In the genomic region with DNA sequence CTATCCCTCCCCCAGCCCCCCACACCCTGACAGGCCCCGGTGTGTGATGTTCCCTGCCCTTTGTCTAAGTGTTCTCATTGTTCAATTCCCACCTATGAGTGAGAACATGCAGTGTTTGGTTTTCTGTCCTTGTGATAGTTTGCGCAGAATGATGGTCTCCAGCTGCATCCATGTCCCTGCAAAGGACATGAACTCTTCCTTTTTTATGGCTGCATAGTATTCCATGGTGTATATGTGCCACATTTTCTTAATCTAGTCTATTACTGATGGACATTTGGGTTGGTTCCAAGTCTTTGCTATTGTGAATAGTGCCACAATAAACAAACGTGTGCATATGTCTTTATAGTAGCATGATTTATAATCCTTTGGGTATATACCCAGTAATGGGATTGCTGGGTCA, we compare ENCODE assay signal across 13 cellular contexts. TPM values are rescaled to one million over a fixed set of nuclear protein-coding genes. Genes with fewer than 3 reads are reported as not detected.
"Had no signal": no experiment of that assay in that cellular context is flagged by ENCODE, and none has a peak within 500 bp of the region (broad histone marks: within the 10 kb centered on the region; RNA-seq: fewer than 3 reads in every experiment).

No MANE protein-coding gene starts in this region.

RNA-seq across cellular contexts. Expression of a gene that starts 15.2 kb away (rescaled TPM):
- total RNA-seq: activated B cell treated with CpG ODN at 0.5 μM for 24 hours; activated CD4-positive, alpha-beta memory T cell treated with anti-CD3 and anti-CD28 coated beads for 36 hours; activated CD4-positive, alpha-beta memory T cell treated with anti-CD3 and anti-CD28 coated beads, Interleukin-2, amount 10 ng/mL, durations not matched to agents 7 days and 5 days; activated CD4-positive, alpha-beta T cell treated with anti-CD3 and anti-CD28 coated beads for 36 hours; activated CD4-positive, alpha-beta T cell treated with anti-CD3 and anti-CD28 coated beads, Interleukin-2, amount 10 ng/mL, durations not matched to agents 24 days and 14 days; activated CD4-positive, alpha-beta T cell treated with anti-CD3 and anti-CD28 coated beads, Interleukin-2, amount 10 ng/mL, durations not matched to agents 7 days and 5 days; activated CD8-positive, alpha-beta memory T cell treated with anti-CD3 and anti-CD28 coated beads for 36 hours; activated CD8-positive, alpha-beta memory T cell treated with anti-CD3 and anti-CD28 coated beads, Interleukin-2, amount 10 ng/mL, durations not matched to agents 7 days and 5 days; activated CD8-positive, alpha-beta T cell treated with anti-CD3 and anti-CD28 coated beads for 36 hours; activated CD8-positive, alpha-beta T cell treated with anti-CD3 and anti-CD28 coated beads, Interleukin-2, amount 10 ng/mL, durations not matched to agents 7 days and 5 days; T-helper 1 cell treated with Interleukin-12 subunit alpha and Interleukin-12 subunit beta and Interleukin-4 antibody, amounts not matched to agents 30 ng/mL and 1 ng/mL, for 36 hours; T-helper 2 cell treated with Interferon-gamma antibody and Interleukin-4, amounts not matched to agents 100 ng/mL and 5 ng/mL, for 36 hours had no signal

RNA-seq across cellular contexts. Expression of a gene that starts 40.4 kb away (rescaled TPM):
- total RNA-seq: activated CD4-positive, alpha-beta memory T cell treated with anti-CD3 and anti-CD28 coated beads for 36 hours; activated CD8-positive, alpha-beta memory T cell treated with anti-CD3 and anti-CD28 coated beads for 36 hours; activated CD8-positive, alpha-beta T cell treated with anti-CD3 and anti-CD28 coated beads for 36 hours; WTC11 had no signal
